ENCODE assay signal across 9 cellular contexts in genomic region chr11:57648791-57649735, GRCh38. TPM values are rescaled to one million over a fixed set of nuclear protein-coding genes. Genes with fewer than 3 reads are reported as not detected.
DNase-seq lines count a peak whose midpoint lies in the region; ATAC-seq lines count a peak whose summit lies in the region.
"Had no signal": no experiment of that assay in that cellular context is flagged by ENCODE, and none has a peak within 500 bp of the region (broad histone marks: within the 10 kb centered on the region; RNA-seq: fewer than 3 reads in every experiment).

No MANE protein-coding gene starts in this region.

- H3K27me3 ChIP-seq in GM23248 (replicated peaks; ENCODE audit: insufficient read depth) (no peaks in the 10 kb centered on the region), esophagus (ENCODE audit: control insufficient read depth in 1 of 2, insufficient read depth in 2 of 2, low read length in 2 of 2) (peaks cover 0 to 8% of the 10 kb centered on the region in 2 donors)

- peak overlapping the region; percentile 83 to 89 (median 87) for H3K4me3 Mint-ChIP-seq in T-cell

- peaks cover 26% of the 10 kb centered on the region for H3K4me1 ChIP-seq in GM23248 (ENCODE audit: insufficient read depth)
- peaks cover 17 to 18% of the 10 kb centered on the region in 2 donors for H3K4me1 ChIP-seq in esophagus (ENCODE audit: control insufficient read depth in 2 of 2, insufficient read depth in 2 of 2, low read length in 1 of 2)

- H3K27ac ChIP-seq in GM23248 (peak overlapping the region; percentile 38; the same call in 1 of the 2 replicates), esophagus (ENCODE audit: low read depth in 2 of 2, low read length in 1 of 2) (no peak overlapping the region)

- WGBS in GM23248 (ENCODE audit: low coverage in 1 of 2, low lambda C conversion rate in 2 of 2, missing lambda C conversion rate in 2 of 2), 2 experiments, result 4 to 5% methylated on average over 22 to 24 of the region's 24 CpGs
- whole genome bisulfite sequencing in esophagus, 2 donors, result 3 to 5% methylated on average over 24 of the region's 24 CpGs

- in situ Hi-C loops in GM23248 (cut with MboI), result no loop called here

- H3K4me3 ChIP-seq in GM23248, result peak overlapping the region; percentile 79
- peak overlapping the region; percentile 23 to 32 for H3K4me3 ChIP-seq in esophagus (ENCODE audit: low read depth in 1 of 2, low read length in 2 of 2)
- H3K4me3 ChIP-seq: mucosa of descending colon had no signal

- H3K4me1 Mint-ChIP-seq in T-cell, result peaks cover 47 to 66% (median 56%) of the 10 kb centered on the region in 3 donors

- no peaks in the 10 kb centered on the region for H3K36me3 Mint-ChIP-seq in T-cell

- H3K9me3 ChIP-seq in GM23248 (ENCODE audit: low read depth) (no peaks in the 10 kb centered on the region), esophagus (ENCODE audit: control insufficient read depth in 2 of 2, insufficient read depth in 1 of 2, low read depth in 1 of 2, low read length in 1 of 2) (no peaks in the 10 kb centered on the region)
- H3K9me3 ChIP-seq: mucosa of descending colon had no signal

- DNase-seq in GM23248 (peak; percentile 68), T-cell (peak in 4 of 34 experiments; percentile 20 to 43 (median 38)), pons (ENCODE audit: low spot score) (peak; percentile 19), NCI-H146 (lab: John Stamatoyannopoulos, UW) (no peak), DMS 273 (lab: John Stamatoyannopoulos, UW; ENCODE audit: unreplicated experiment) (no peak), HuH-7.5 (ENCODE audit: low spot score) (no peak)

- peaks cover 28 to 48% of the 10 kb centered on the region in 2 donors for H3K27me3 Mint-ChIP-seq in T-cell

- peaks cover 17% of the 10 kb centered on the region for H3F3A ChIP-seq in GM23248 (ENCODE audit: insufficient read depth)

- no peaks in the 10 kb centered on the region for H3K79me2 ChIP-seq in GM23248 (ENCODE audit: insufficient read depth)

- H3K9ac ChIP-seq in GM23248, result peak overlapping the region; percentile 70

- no peaks in the 10 kb centered on the region for H3K36me3 ChIP-seq in GM23248 (ENCODE audit: low read depth)
- no peaks in the 10 kb centered on the region for H3K36me3 ChIP-seq in esophagus (ENCODE audit: control insufficient read depth in 2 of 2, insufficient read depth in 2 of 2, low read length in 1 of 2)

- peak overlapping the region; percentile 98 for H3K4me2 ChIP-seq in GM23248 (ENCODE audit: unreplicated experiment)

- ATAC-seq in T-cell (replicated peaks in 1 of 4), result peak in 3 of 4 experiments; percentile 3 to 10 (median 7)
- no peak for ATAC-seq in HG02970 (IDR thresholded peaks at IDR 0.05; ENCODE audit: low FRiP score, unreplicated experiment)

- POLR2A ChIA-PET in T-cell (lab: Charles Lee), result no interaction called here

- H3K9me3 Mint-ChIP-seq in T-cell, result no peaks in the 10 kb centered on the region

- no peak overlapping the region for H2AFZ ChIP-seq in GM23248

- peak overlapping the region; percentile 87 to 90 for H3K27ac Mint-ChIP-seq in T-cell

- CTCF ChIA-PET in T-cell (lab: Charles Lee), result interaction anchor here (0.6 to 1.2 kb wide), 4 partner anchors 9 to 975 kb away, joined by 3 to 5 read pairs (median 4); partner anchors contain the start of genes CLP1 (in 1 of the 2) and UBE2L6 (in 1 of the 2)

- H3K9me2 ChIP-seq in GM23248 (ENCODE audit: insufficient read depth), result no peaks in the 10 kb centered on the region

- H4K20me1 ChIP-seq in GM23248 (ENCODE audit: insufficient read depth), result no peaks in the 10 kb centered on the region; the same call in 1 of the 2 replicates

RNA-seq across cellular contexts. Expression of gene YPEL4, which starts 0.6 kb away (rescaled TPM):
- total RNA-seq in GM23248 (2014; rRNA removed; shearing (Covaris generic)), result 1.7 TPM in 1 of 2 replicates, not detected in the other
- polyA plus RNA-seq in GM23248 (2016; fragmentation: Nextera tagmentation; extraction: Ambion mirVana) (0.35 and 0.49 TPM in 2 replicates), esophagus (under 1 TPM; 0.35 to 0.39 TPM)
- 10 to 100 TPM in 3 of 5 donors, 1 to 10 TPM in 2; 1.8 to 13.5 (median 11.1) TPM for total RNA-seq in T-cell

RNA-seq across cellular contexts. Expression of gene CLP1, which starts 8.5 kb away (rescaled TPM):
- total RNA-seq in GM23248 (2014; rRNA removed; shearing (Covaris generic)), result 19.6 and 21.0 TPM in 2 replicates
- 16.2 and 16.4 TPM in 2 replicates for polyA plus RNA-seq in GM23248 (2016; fragmentation: Nextera tagmentation; extraction: Ambion mirVana)
- total RNA-seq in T-cell, result 10 to 100 TPM; 14.3 to 16.0 (median 14.5) TPM
- 10 to 100 TPM in 1 of 2 donors, 1 to 10 TPM in 1; 4.4 to 11.4 TPM for polyA plus RNA-seq in esophagus

RNA-seq across cellular contexts. Expression of gene ZDHHC5, which starts 18.9 kb away (rescaled TPM):
- 43.6 and 52.5 TPM in 2 replicates for total RNA-seq in GM23248 (2014; rRNA removed; shearing (Covaris generic))
- 35.8 and 36.7 TPM in 2 replicates for polyA plus RNA-seq in GM23248 (2016; fragmentation: Nextera tagmentation; extraction: Ambion mirVana)
- 10 to 100 TPM; 57.3 to 67.2 (median 60.7) TPM for total RNA-seq in T-cell
- 10 to 100 TPM; 57.4 to 59.7 TPM for polyA plus RNA-seq in esophagus

RNA-seq across cellular contexts. Expression of gene SERPING1, which starts 51.6 kb away (rescaled TPM):
- total RNA-seq in GM23248 (2014; rRNA removed; shearing (Covaris generic)), result 98.0 and 147 TPM in 2 replicates
- polyA plus RNA-seq in GM23248 (2016; fragmentation: Nextera tagmentation; extraction: Ambion mirVana) (319 and 327 TPM in 2 replicates), esophagus (10 to 100 TPM; 36.5 to 99.3 TPM)
- 1 to 10 TPM in 3 of 5 donors, not detected in 2; 1.5 to 2.8 (median 1.9) TPM for total RNA-seq in T-cell

Comparison
In these comparisons a context has a peak if more than half of its experiments do, and no peak if none do; other contexts are left out.
1. DNase-seq: peak in GM23248 (single experiment) and pons (single experiment); none in NCI-H146 (single experiment), DMS 273 (single experiment) and HuH-7.5 (single experiment).